ENCODE assay signal across 19 cellular contexts in genomic region chr2:241864168-241864896, GRCh38. TPM values are rescaled to one million over a fixed set of nuclear protein-coding genes. Genes with fewer than 3 reads are reported as not detected.
DNase-seq lines count a peak whose midpoint lies in the region; ATAC-seq and TF ChIP-seq lines count a peak whose summit lies in the region.
"Had no signal": no experiment of that assay in that cellular context is flagged by ENCODE, and none has a peak within 500 bp of the region (broad histone marks: within the 10 kb centered on the region; RNA-seq: fewer than 3 reads in every experiment).

No MANE protein-coding gene starts in this region.

- H3K27me3 ChIP-seq in IMR-90 (ENCODE audit: control insufficient read depth, insufficient read depth, low read length) (peaks cover 38% of the 10 kb centered on the region), neural progenitor cell (no peaks in the 10 kb centered on the region)

- H3K4me1 ChIP-seq in IMR-90 (ENCODE audit: control insufficient read depth, insufficient read depth, low read length) (no peaks in the 10 kb centered on the region; the same call in 1 of the 2 replicates), neural progenitor cell (no peaks in the 10 kb centered on the region)

- no peak overlapping the region for H3K27ac ChIP-seq in IMR-90 (ENCODE audit: insufficient read depth, low read length)
- H3K27ac ChIP-seq in neural progenitor cell: no peak overlapping the region
- H3K27ac ChIP-seq: GM23248, left ventricle myocardium inferior, SJCRH30, thoracic aorta had no signal

- intact Hi-C loops in activated CD4-positive, alpha-beta T cell treated with anti-CD3 and anti-CD28 coated beads for 36 hours (cut with DNase I, micrococcal nuclease): loop anchor here (5.0 kb wide), 2 partner anchors 127 to 177 kb away; partner anchors contain the start of gene DTYMK (in 2 of the 2)
- intact Hi-C loops in IMR-90 (cut with micrococcal nuclease): no loop called here

- H3K9ac ChIP-seq in IMR-90 (ENCODE audit: low read depth, low read length) (no peak overlapping the region), neural progenitor cell (no peak overlapping the region)
- H3K9ac ChIP-seq: GM23248 had no signal

- TF ChIP-seq CTCF in IMR-90 (conservative IDR thresholded peaks at IDR 0.05; ENCODE audit: low read depth, low read length) (no peak), neural progenitor cell (IDR thresholded peaks at IDR 0.05) (no peak)

- H2BK20ac ChIP-seq in IMR-90 (ENCODE audit: low read depth, low read length): no peak overlapping the region

- H3K27me3 Mint-ChIP-seq in activated CD4-positive, alpha-beta T cell treated with anti-CD3 and anti-CD28 coated beads for 36 hours: peaks cover 24% of the 10 kb centered on the region
- H3K27me3 Mint-ChIP-seq in activated naive CD8-positive, alpha-beta T cell treated with anti-CD3 and anti-CD28 coated beads, Interleukin-2, amount 50 U/mL, for 24 hours: peaks cover 27% of the 10 kb centered on the region
- peaks cover 24% of the 10 kb centered on the region for H3K27me3 Mint-ChIP-seq in neural progenitor cell (ENCODE audit: insufficient read depth, low read depth)

- no peak overlapping the region for H4K91ac ChIP-seq in IMR-90 (ENCODE audit: insufficient read depth, low read depth, low read length)

- H2AK9ac ChIP-seq in IMR-90 (replicated peaks; ENCODE audit: low read depth, low read length, poor library complexity): no peak overlapping the region

- peak overlapping the region; percentile 71; the same call in 1 of the 2 replicates for H3K23ac ChIP-seq in IMR-90 (ENCODE audit: low read depth, low read length)

- no peaks in the 10 kb centered on the region for H3K79me1 ChIP-seq in IMR-90 (ENCODE audit: low read depth in 1 of 2, low read length in 2 of 2)

- H3K9me3 Mint-ChIP-seq in activated CD4-positive, alpha-beta T cell treated with anti-CD3 and anti-CD28 coated beads for 36 hours (ENCODE audit: low read depth): peaks cover 12% of the 10 kb centered on the region
- H3K9me3 Mint-ChIP-seq in activated naive CD8-positive, alpha-beta T cell treated with anti-CD3 and anti-CD28 coated beads, Interleukin-2, amount 50 U/mL, for 24 hours: peaks cover 13% of the 10 kb centered on the region
- peaks cover 7% of the 10 kb centered on the region for H3K9me3 Mint-ChIP-seq in neural progenitor cell

- BruUV-seq in IMR-90 (replicated peaks; lab: Mats Ljungman, UMichigan): no TSS peak

- dilution Hi-C loops in IMR-90 (cut with HindIII; ENCODE audit: low sequenced_read_pairs, unreplicated experiment): no loop called here

- H3K36me3 Mint-ChIP-seq in activated CD4-positive, alpha-beta T cell treated with anti-CD3 and anti-CD28 coated beads for 36 hours (ENCODE audit: low read depth): peaks cover 10% of the 10 kb centered on the region
- H3K36me3 Mint-ChIP-seq in activated naive CD8-positive, alpha-beta T cell treated with anti-CD3 and anti-CD28 coated beads, Interleukin-2, amount 50 U/mL, for 24 hours (ENCODE audit: low read depth): peaks cover 6% of the 10 kb centered on the region
- no peaks in the 10 kb centered on the region for H3K36me3 Mint-ChIP-seq in neural progenitor cell

- H3K4me3 ChIP-seq in IMR-90 (ENCODE audit: insufficient read depth, low read depth, low read length) (no peak overlapping the region), neural progenitor cell (no peak overlapping the region)
- H3K4me3 ChIP-seq: GM23248, SJCRH30 had no signal

- no peak overlapping the region for H2BK120ac ChIP-seq in IMR-90 (ENCODE audit: low read depth, low read length)

- 86% methylated on average over 2 of the region's 2 CpGs; no CpG with 5 or more reads in 1 of the 2 experiments for WGBS in IMR-90 (ENCODE audit: extremely low coverage in 2 of 2, insufficient read length in 1 of 2), 2 experiments

- H3K14ac ChIP-seq in IMR-90 (replicated peaks; ENCODE audit: low read depth, low read length): no peak overlapping the region

- peaks cover 29% of the 10 kb centered on the region for H3F3A ChIP-seq in neural progenitor cell (ENCODE audit: low read depth)

- no peak overlapping the region for H3K4ac ChIP-seq in IMR-90 (ENCODE audit: low read depth, low read length)

- no peak overlapping the region for H3K56ac ChIP-seq in IMR-90 (ENCODE audit: extremely low read depth, insufficient read depth, low read length)

- H4K20me1 ChIP-seq in IMR-90 (ENCODE audit: insufficient read depth, low read length) (peaks cover 5% of the 10 kb centered on the region), neural progenitor cell (ENCODE audit: low read depth) (peaks cover 12% of the 10 kb centered on the region)

- CTCF ChIA-PET in activated CD4-positive, alpha-beta T cell treated with anti-CD3 and anti-CD28 coated beads for 36 hours (lab: Charles Lee): no interaction called here
- CTCF ChIA-PET in IMR-90 (lab: Yijun Ruan, JAX): no interaction called here

- peak overlapping the region; percentile 30 for H3K4me3 Mint-ChIP-seq in activated CD4-positive, alpha-beta T cell treated with anti-CD3 and anti-CD28 coated beads for 36 hours
- peak overlapping the region; percentile 40 for H3K4me3 Mint-ChIP-seq in activated naive CD8-positive, alpha-beta T cell treated with anti-CD3 and anti-CD28 coated beads, Interleukin-2, amount 50 U/mL, for 24 hours
- H3K4me3 Mint-ChIP-seq in neural progenitor cell: peak overlapping the region; percentile 42
- H3K4me3 Mint-ChIP-seq: endodermal cell had no signal

- no peak overlapping the region; the same call in 1 of the 2 replicates for H2AK5ac ChIP-seq in IMR-90 (ENCODE audit: low read depth, low read length)

- H3K36me3 ChIP-seq in IMR-90 (ENCODE audit: control insufficient read depth, insufficient read depth, low read length) (no peaks in the 10 kb centered on the region), neural progenitor cell (no peaks in the 10 kb centered on the region)
- H3K36me3 ChIP-seq: left ventricle myocardium inferior, SJCRH30, thoracic aorta had no signal

- H3K4me1 Mint-ChIP-seq in activated CD4-positive, alpha-beta T cell treated with anti-CD3 and anti-CD28 coated beads for 36 hours: peaks cover 91% of the 10 kb centered on the region
- H3K4me1 Mint-ChIP-seq in activated naive CD8-positive, alpha-beta T cell treated with anti-CD3 and anti-CD28 coated beads, Interleukin-2, amount 50 U/mL, for 24 hours: peaks cover 89% of the 10 kb centered on the region
- H3K4me1 Mint-ChIP-seq in neural progenitor cell: peaks cover 37% of the 10 kb centered on the region
- H3K4me1 Mint-ChIP-seq: endodermal cell had no signal

- no peak overlapping the region for H3K18ac ChIP-seq in IMR-90 (ENCODE audit: low read depth, low read length)

- H2AFZ ChIP-seq in IMR-90 (replicated peaks; ENCODE audit: low read length, poor library complexity) (peak overlapping the region; percentile 14), neural progenitor cell (replicated peaks) (no peak overlapping the region)
- H2AFZ ChIP-seq: GM23248 had no signal

- H2BK15ac ChIP-seq in IMR-90 (ENCODE audit: low read depth, low read length): no peak overlapping the region

- peak overlapping the region; percentile 89 for H3K27ac Mint-ChIP-seq in activated CD4-positive, alpha-beta T cell treated with anti-CD3 and anti-CD28 coated beads for 36 hours
- H3K27ac Mint-ChIP-seq in activated naive CD8-positive, alpha-beta T cell treated with anti-CD3 and anti-CD28 coated beads, Interleukin-2, amount 50 U/mL, for 24 hours: peak overlapping the region; percentile 89
- H3K27ac Mint-ChIP-seq in neural progenitor cell: peak overlapping the region; percentile 65
- H3K27ac Mint-ChIP-seq: endodermal cell had no signal

- POLR2A ChIA-PET in activated CD4-positive, alpha-beta T cell treated with anti-CD3 and anti-CD28 coated beads for 36 hours (lab: Charles Lee): no interaction called here
- POLR2A ChIA-PET in IMR-90 (lab: Charles Lee; ENCODE audit: unreplicated experiment): no interaction called here

- no peak overlapping the region for H3K4me2 ChIP-seq in IMR-90 (ENCODE audit: low read depth, low read length)
- no peak overlapping the region for H3K4me2 ChIP-seq in neural progenitor cell

- no peak for TF ChIP-seq POLR2A in IMR-90 (IDR thresholded peaks at IDR 0.05; ENCODE audit: low read depth, low read length)

- peaks cover 19% of the 10 kb centered on the region for H3K9me1 ChIP-seq in IMR-90 (ENCODE audit: insufficient read depth, low read length)

- no peak overlapping the region for H4K8ac ChIP-seq in IMR-90 (ENCODE audit: low read depth in 2 of 2, low read length in 2 of 2)

- TF ChIP-seq RAD21 in IMR-90 (IDR thresholded peaks at IDR 0.05; ENCODE audit: low read length): no peak

- H2BK5ac ChIP-seq in IMR-90 (ENCODE audit: low read depth, low read length, poor library complexity, severe bottlenecking): peak overlapping the region; percentile 96

- in situ Hi-C loops in IMR-90 (cut with MboI; ENCODE audit: low sequenced_read_pairs): no loop called here

- DNase-seq in activated CD4-positive, alpha-beta T cell treated with anti-CD3 and anti-CD28 coated beads for 36 hours: no peak
- no peak for DNase-seq in activated CD4-positive, alpha-beta T cell treated with anti-CD3 and anti-CD28 coated beads for 4 hours
- no peak for DNase-seq in IMR-90
- no peak for DNase-seq in activated naive CD8-positive, alpha-beta T cell treated with anti-CD3 and anti-CD28 coated beads, Interleukin-2, amount 50 U/mL, for 24 hours
- DNase-seq in neural progenitor cell (ENCODE audit: low spot score): no peak
- no peak for DNase-seq in NCI-H774 (lab: John Stamatoyannopoulos, UW)
- DNase-seq: 8988T, endodermal cell, left ventricle myocardium inferior, NCI-H2029, NCI-H524, SJCRH30 had no signal

- H3K9me3 ChIP-seq in IMR-90 (ENCODE audit: control insufficient read depth, insufficient read depth, low read length): no peaks in the 10 kb centered on the region
- no peaks in the 10 kb centered on the region for H3K9me3 ChIP-seq in neural progenitor cell (ENCODE audit: low read depth)
- H3K9me3 ChIP-seq: left ventricle myocardium inferior, thoracic aorta had no signal

- ATAC-seq in activated CD4-positive, alpha-beta T cell treated with anti-CD3 and anti-CD28 coated beads for 36 hours: no peak
- ATAC-seq in IMR-90 (ENCODE audit: low read depth) (no peak), GM18858 (IDR thresholded peaks at IDR 0.05; ENCODE audit: unreplicated experiment) (no peak)
- no peak for ATAC-seq in activated naive CD8-positive, alpha-beta T cell treated with anti-CD3 and anti-CD28 coated beads, Interleukin-2, amount 50 U/mL, for 24 hours
- ATAC-seq in activated CD4-positive, CD25-positive, alpha-beta regulatory T cell treated with anti-CD3 and anti-CD28 coated beads, Interleukin-2, amount 50 U/mL, for 24 hours: no peak

- H3K79me2 ChIP-seq in neural progenitor cell (ENCODE audit: low read depth): no peaks in the 10 kb centered on the region

- H4K5ac ChIP-seq in IMR-90 (ENCODE audit: low read depth, low read length): no peak overlapping the region

RNA-seq across cellular contexts. Expression of gene RTP5, which starts 5.2 kb away (rescaled TPM):
- total RNA-seq in activated CD4-positive, alpha-beta T cell treated with anti-CD3 and anti-CD28 coated beads for 36 hours: under 1 TPM in 1 of 2 experiments, not detected in 1; 0.07 TPM
- total RNA-seq in IMR-90 (2012; rRNA removed): not detected in 2 replicates
- not detected in 2 replicates for polyA plus RNA-seq in IMR-90 (2012; rRNA removed)
- polyA plus RNA-seq in IMR-90 (2012; cell fraction: cytosol; rRNA removed): not detected in 2 replicates
- polyA plus RNA-seq in IMR-90 (2012; cell fraction: nucleus; rRNA removed; ENCODE audit: low replicate concordance): not detected in 2 replicates
- not detected in 2 replicates for total RNA-seq in neural progenitor cell (ENCODE audit: low replicate concordance)
- total RNA-seq: endodermal cell, GM23248, left ventricle myocardium inferior, M059J, SJCRH30 had no signal
- polyA plus RNA-seq: CD14-positive monocyte, GM23248 had no signal

RNA-seq across cellular contexts. Expression of gene PDCD1, which starts 5.6 kb away (rescaled TPM):
- 10 to 100 TPM; 33.2 to 37.2 TPM for total RNA-seq in activated CD4-positive, alpha-beta T cell treated with anti-CD3 and anti-CD28 coated beads for 36 hours
- not detected in 2 replicates for total RNA-seq in IMR-90 (2012; rRNA removed)
- polyA plus RNA-seq in IMR-90 (2012; rRNA removed): not detected in 2 replicates
- not detected in 2 replicates for polyA plus RNA-seq in IMR-90 (2012; cell fraction: cytosol; rRNA removed)
- not detected in 2 replicates for polyA plus RNA-seq in IMR-90 (2012; cell fraction: nucleus; rRNA removed; ENCODE audit: low replicate concordance)
- not detected in 2 replicates for total RNA-seq in neural progenitor cell (ENCODE audit: low replicate concordance)
- total RNA-seq: GM23248, M059J, myocyte had no signal
- polyA plus RNA-seq: GM23248 had no signal

RNA-seq across cellular contexts. Expression of gene NEU4, which starts 55.3 kb away (rescaled TPM):
- total RNA-seq in activated CD4-positive, alpha-beta T cell treated with anti-CD3 and anti-CD28 coated beads for 36 hours: under 1 TPM; 0.76 to 0.89 TPM
- total RNA-seq in IMR-90 (2012; rRNA removed): not detected in 2 replicates
- not detected in 2 replicates for polyA plus RNA-seq in IMR-90 (2012; rRNA removed)
- polyA plus RNA-seq in IMR-90 (2012; cell fraction: cytosol; rRNA removed): not detected in 2 replicates
- polyA plus RNA-seq in IMR-90 (2012; cell fraction: nucleus; rRNA removed; ENCODE audit: low replicate concordance): 0.07 TPM in 2 replicates
- total RNA-seq in neural progenitor cell (ENCODE audit: low replicate concordance): 1.2 TPM in 1 of 2 replicates, not detected in the other
- total RNA-seq: GM23248, left ventricle myocardium inferior, M059J had no signal
- polyA plus RNA-seq: GM23248 had no signal

Comparison
In these comparisons a context has a peak if more than half of its experiments do, and no peak if none do; other contexts are left out.
1. RNA of gene PDCD1, which starts 5.6 kb away (total RNA-seq): 33.2 to 37.2 TPM in activated CD4-positive, alpha-beta T cell treated with anti-CD3 and anti-CD28 coated beads for 36 hours; not detected in IMR-90 and not detected in neural progenitor cell; every median in the first group is over 10 times any median in the second.
2. Peak in every context shown above with its lines, with median percentiles within 50 percentile points of each other: H3K27ac Mint-ChIP-seq and H3K4me3 Mint-ChIP-seq.